24 cellular contexts compared by ENCODE assay signal in the genomic region with DNA sequence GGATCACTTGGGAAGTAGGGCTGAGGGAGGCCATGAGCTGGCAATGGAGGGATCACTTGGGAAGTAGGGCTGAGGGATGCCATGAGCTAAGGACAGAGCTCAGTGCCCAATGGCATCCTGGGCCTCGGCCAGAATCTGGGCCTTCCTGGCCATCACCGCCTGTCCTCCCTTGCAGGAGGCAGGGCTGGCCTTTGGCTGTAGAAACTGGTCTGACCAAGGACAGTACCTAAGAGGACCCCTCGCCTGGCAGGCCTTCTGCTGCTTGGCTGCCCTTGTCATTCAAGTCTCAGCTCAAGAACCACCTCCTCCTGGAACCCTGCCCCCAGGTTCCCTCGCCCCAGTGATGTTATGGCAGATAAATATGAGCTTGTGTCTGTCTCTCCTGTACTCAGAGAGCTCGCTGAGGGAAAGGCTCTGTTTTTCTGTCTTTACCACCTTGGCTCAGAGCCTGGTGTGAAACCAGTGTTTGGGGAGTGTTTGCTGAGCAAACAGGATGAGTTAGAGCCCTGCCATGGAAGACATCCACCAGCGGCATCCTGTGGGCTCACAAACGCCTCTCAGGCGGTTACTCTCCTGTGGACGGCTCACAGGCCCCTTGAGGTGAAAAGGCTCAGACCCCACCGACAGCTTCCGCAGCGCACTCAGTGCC. TPM values are rescaled to one million over a fixed set of nuclear protein-coding genes. Genes with fewer than 3 reads are reported as not detected.
DNase-seq lines count a peak whose midpoint lies in the region; ATAC-seq lines count a peak whose summit lies in the region.
"Had no signal": no experiment of that assay in that cellular context is flagged by ENCODE, and none has a peak within 500 bp of the region (broad histone marks: within the 10 kb centered on the region; RNA-seq: fewer than 3 reads in every experiment).

No MANE protein-coding gene starts in this region.

- H3K9me3 Mint-ChIP-seq in stimulated activated naive CD8-positive, alpha-beta T cell treated with anti-CD3 and anti-CD28 coated beads, Interleukin-15, amount 100 ng/mL, for 72 hours = no peaks in the 10 kb centered on the region
- H3K9me3 Mint-ChIP-seq: activated CD4-positive, alpha-beta T cell treated with anti-CD3 and anti-CD28 coated beads, Interleukin-2, amount 10 ng/mL, durations not matched to agents 24 days and 14 days; activated naive CD4-positive, alpha-beta T cell treated with anti-CD3 and anti-CD28 coated beads, Interleukin-2, amount 50 U/mL, for 24 hours; activated T-helper 1 cell treated with anti-CD3 and anti-CD28 coated beads, Interleukin-12 subunit alpha, Interleukin-12 subunit beta, Interleukin-2, Interleukin-4 antibody, amounts not matched to agents 30 ng/mL and 10 ng/mL and 1 ng/mL, durations not matched to agents 14 hours and 24 hours and 36 hours; CD4-positive, alpha-beta T cell; central memory CD8-positive, alpha-beta T cell had no signal

- intact Hi-C loops in posterior cingulate gyrus (cut with DNase I) = no loop called here

- H3K27me3 Mint-ChIP-seq in stimulated activated naive CD8-positive, alpha-beta T cell treated with anti-CD3 and anti-CD28 coated beads, Interleukin-15, amount 100 ng/mL, for 72 hours = no peaks in the 10 kb centered on the region
- H3K27me3 Mint-ChIP-seq: activated CD4-positive, alpha-beta T cell treated with anti-CD3 and anti-CD28 coated beads, Interleukin-2, amount 10 ng/mL, durations not matched to agents 24 days and 14 days; activated naive CD4-positive, alpha-beta T cell treated with anti-CD3 and anti-CD28 coated beads, Interleukin-2, amount 50 U/mL, for 24 hours; CD4-positive, alpha-beta T cell; central memory CD8-positive, alpha-beta T cell had no signal

- H3K27ac ChIP-seq in caudate nucleus (ENCODE audit: low read depth, low read length) = peak overlapping the region; percentile 31
- H3K27ac ChIP-seq: epithelial cell of prostate, thoracic aorta, WERI-Rb-1 had no signal

- no peak overlapping the region for H3K4me3 Mint-ChIP-seq in stimulated activated naive CD8-positive, alpha-beta T cell treated with anti-CD3 and anti-CD28 coated beads, Interleukin-15, amount 100 ng/mL, for 72 hours
- H3K4me3 Mint-ChIP-seq: activated CD4-positive, alpha-beta T cell treated with anti-CD3 and anti-CD28 coated beads, Interleukin-2, amount 10 ng/mL, durations not matched to agents 24 days and 14 days; activated naive CD4-positive, alpha-beta T cell treated with anti-CD3 and anti-CD28 coated beads, Interleukin-2, amount 50 U/mL, for 24 hours; activated T-helper 1 cell treated with anti-CD3 and anti-CD28 coated beads, Interleukin-12 subunit alpha, Interleukin-12 subunit beta, Interleukin-2, Interleukin-4 antibody, amounts not matched to agents 30 ng/mL and 10 ng/mL and 1 ng/mL, durations not matched to agents 14 hours and 24 hours and 36 hours; CD4-positive, alpha-beta T cell; central memory CD8-positive, alpha-beta T cell had no signal

- no peaks in the 10 kb centered on the region for H3K4me1 Mint-ChIP-seq in stimulated activated naive CD8-positive, alpha-beta T cell treated with anti-CD3 and anti-CD28 coated beads, Interleukin-15, amount 100 ng/mL, for 72 hours
- H3K4me1 Mint-ChIP-seq: activated CD4-positive, alpha-beta T cell treated with anti-CD3 and anti-CD28 coated beads, Interleukin-2, amount 10 ng/mL, durations not matched to agents 24 days and 14 days; activated naive CD4-positive, alpha-beta T cell treated with anti-CD3 and anti-CD28 coated beads, Interleukin-2, amount 50 U/mL, for 24 hours; central memory CD8-positive, alpha-beta T cell had no signal

- no peak overlapping the region for H3K27ac Mint-ChIP-seq in stimulated activated naive CD8-positive, alpha-beta T cell treated with anti-CD3 and anti-CD28 coated beads, Interleukin-15, amount 100 ng/mL, for 72 hours
- H3K27ac Mint-ChIP-seq: activated CD4-positive, alpha-beta T cell treated with anti-CD3 and anti-CD28 coated beads, Interleukin-2, amount 10 ng/mL, durations not matched to agents 24 days and 14 days; activated naive CD4-positive, alpha-beta T cell treated with anti-CD3 and anti-CD28 coated beads, Interleukin-2, amount 50 U/mL, for 24 hours; activated T-helper 1 cell treated with anti-CD3 and anti-CD28 coated beads, Interleukin-12 subunit alpha, Interleukin-12 subunit beta, Interleukin-2, Interleukin-4 antibody, amounts not matched to agents 30 ng/mL and 10 ng/mL and 1 ng/mL, durations not matched to agents 14 hours and 24 hours and 36 hours; CD4-positive, alpha-beta T cell had no signal

- peak; percentile 23 for DNase-seq in Daoy (ENCODE audit: low read depth)
- DNase-seq in NCI-H69 (lab: John Stamatoyannopoulos, UW) = peak; percentile 71
- DNase-seq in caudate nucleus (lab: John Stamatoyannopoulos, UW) = peak in 3 of 61 donors; percentile 25 to 67 (median 51)
- DNase-seq in occipital lobe (lab: John Stamatoyannopoulos, UW) = peak; percentile 30
- DNase-seq in NCI-H526 (lab: John Stamatoyannopoulos, UW) = no peak
- no peak for DNase-seq in stimulated activated naive CD8-positive, alpha-beta T cell treated with anti-CD3 and anti-CD28 coated beads, Interleukin-15, amount 100 ng/mL, for 72 hours
- DNase-seq in posterior cingulate gyrus = no peak
- DNase-seq: activated CD4-positive, alpha-beta T cell treated with anti-CD3 and anti-CD28 coated beads, Interleukin-2, amount 10 ng/mL, durations not matched to agents 24 days and 14 days; aorta; CD4-positive, alpha-beta T cell; effector CD4-positive, alpha-beta T cell; left colon; mesendoderm; NCI-H1436 treated with DMSO at 0.1 percent for 48 hours; NCI-H510A treated with DMSO at 0.1 percent for 48 hours; nucleus accumbens; retina; WERI-Rb-1 had no signal

- ATAC-seq in stimulated activated naive CD8-positive, alpha-beta T cell treated with anti-CD3 and anti-CD28 coated beads, Interleukin-15, amount 100 ng/mL, for 72 hours = no peak
- ATAC-seq: left colon had no signal

RNA-seq across cellular contexts. Expression of a gene that starts 19.3 kb away (rescaled TPM):
- total RNA-seq in Daoy (2014; rRNA removed; shearing (Covaris generic)) = 0.11 and 0.39 TPM in 2 replicates
- total RNA-seq in occipital lobe = 15.0 TPM
- total RNA-seq: smooth muscle cell had no signal

RNA-seq across cellular contexts. Expression of a gene that starts 28.4 kb away (rescaled TPM):
- 10.0 and 11.1 TPM in 2 replicates for total RNA-seq in Daoy (2014; rRNA removed; shearing (Covaris generic))
- 7.3 TPM for total RNA-seq in occipital lobe

RNA-seq across cellular contexts. Expression of a gene that starts 53.5 kb away (rescaled TPM):
- total RNA-seq in Daoy (2014; rRNA removed; shearing (Covaris generic)) = 57.8 and 62.6 TPM in 2 replicates
- total RNA-seq in occipital lobe = 37.1 TPM

Comparison
In these comparisons a context has a peak if more than half of its experiments do, and no peak if none do; other contexts are left out.
1. DNase-seq: peak in Daoy (single experiment), NCI-H69 (single experiment) and occipital lobe (single experiment); none in NCI-H526 (0 of 2), stimulated activated naive CD8-positive, alpha-beta T cell treated with anti-CD3 and anti-CD28 coated beads, Interleukin-15, amount 100 ng/mL, for 72 hours (0 of 2) and posterior cingulate gyrus (0 of 10).
2. RNA of a gene that starts 19.3 kb away (total RNA-seq): 15.0 TPM in occipital lobe (single experiment); 0.11 to 0.39 TPM in Daoy; every median in the first group is over 10 times any median in the second.